1 cellular context compared by ENCODE assay signal in genomic region chr2:13819896-13820295, GRCh38.
TF ChIP-seq lines count a peak whose summit lies in the region.

No MANE protein-coding gene starts in this region.

TF ChIP-seq in HepG2, 621 proteins besides CTCF, POLR2A, EP300 and RAD21 (continued from another document):
- TF ChIP-seq MNT (IDR thresholded peaks at IDR 0.05) = no peak
- TF ChIP-seq ZNF362 (CRISPR knock-in tag; IDR thresholded peaks at IDR 0.05; ENCODE audit: borderline replicate concordance) = no peak
- no peak for TF ChIP-seq ZNF552 (CRISPR knock-in tag; IDR thresholded peaks at IDR 0.05; ENCODE audit: borderline replicate concordance)
- no peak for TF ChIP-seq ZNF329 (CRISPR knock-in tag; IDR thresholded peaks at IDR 0.05; ENCODE audit: low read depth)
- no peak for TF ChIP-seq TIGD3 (CRISPR knock-in tag; IDR thresholded peaks at IDR 0.05; ENCODE audit: borderline replicate concordance)
- no peak for TF ChIP-seq ZNF710 (CRISPR knock-in tag; IDR thresholded peaks at IDR 0.05; ENCODE audit: borderline replicate concordance)
- no peak for TF ChIP-seq ZNF614 (CRISPR knock-in tag; IDR thresholded peaks at IDR 0.05; ENCODE audit: borderline replicate concordance)
- TF ChIP-seq HOXA7 (CRISPR knock-in tag; IDR thresholded peaks at IDR 0.05) = no peak
